ENCODE assay signal across 22 cellular contexts in genomic region chr2:38461470-38461869, GRCh38.
A peak's percentile ranks its signal among the peaks of the same experiment; 100 is the strongest.
DNase-seq lines count a peak whose midpoint lies in the region; ATAC-seq and TF ChIP-seq lines count a peak whose summit lies in the region.
"Had no signal": no experiment of that assay in that cellular context is flagged by ENCODE, and none has a peak within 500 bp of the region (broad histone marks: within the 10 kb centered on the region; RNA-seq: fewer than 3 reads in every experiment).

No MANE protein-coding gene starts in this region.

- H3K27me3 Mint-ChIP-seq in CD4-positive, alpha-beta memory T cell: peaks cover 2 to 9% of the 10 kb centered on the region in 2 donors

- no peak for TF ChIP-seq EP300 in transverse colon (IDR thresholded peaks at IDR 0.05; ENCODE audit: low read depth)

- H2AK9ac ChIP-seq in IMR-90 (replicated peaks; ENCODE audit: low read depth, low read length, poor library complexity): no peak overlapping the region

- no peak overlapping the region for H2BK20ac ChIP-seq in IMR-90 (ENCODE audit: low read depth, low read length)

- no peak overlapping the region for H3K23ac ChIP-seq in IMR-90 (ENCODE audit: low read depth, low read length)

- H2BK15ac ChIP-seq in IMR-90 (ENCODE audit: low read depth, low read length): no peak overlapping the region

- H3K4me1 Mint-ChIP-seq in CD4-positive, alpha-beta memory T cell: peaks cover 0 to 2% (median 0%) of the 10 kb centered on the region in 4 donors
- H3K4me1 Mint-ChIP-seq: CD4-positive, CD25-positive, alpha-beta regulatory T cell had no signal

- no peak overlapping the region for H3K18ac ChIP-seq in IMR-90 (ENCODE audit: low read depth, low read length)

- H3K9me3 Mint-ChIP-seq in CD4-positive, alpha-beta memory T cell: no peaks in the 10 kb centered on the region

- TF ChIP-seq RAD21 in IMR-90 (IDR thresholded peaks at IDR 0.05; ENCODE audit: low read length): no peak

- dilution Hi-C loops in IMR-90 (cut with HindIII; ENCODE audit: low sequenced_read_pairs, unreplicated experiment): no loop called here

- TF ChIP-seq CTCF in IMR-90 (conservative IDR thresholded peaks at IDR 0.05; ENCODE audit: low read depth, low read length): no peak
- TF ChIP-seq CTCF in VCaP (conservative IDR thresholded peaks at IDR 0.05): no peak
- TF ChIP-seq CTCF in transverse colon (IDR thresholded peaks at IDR 0.05): no peak

- 0 out of 2 replicates have a peak, but pooled peaks cover 4% of the 10 kb centered on the region for H4K20me1 ChIP-seq in IMR-90 (ENCODE audit: insufficient read depth, low read length)

- no TSS peak for BruUV-seq in IMR-90 (replicated peaks; lab: Mats Ljungman, UMichigan)

- 0 out of 2 replicates have a peak, but pooled peaks cover 3% of the 10 kb centered on the region for H3K9me1 ChIP-seq in IMR-90 (ENCODE audit: insufficient read depth, low read length)

- H2BK5ac ChIP-seq in IMR-90 (ENCODE audit: low read depth, low read length, poor library complexity, severe bottlenecking): no peak overlapping the region

- TF ChIP-seq POLR2A in IMR-90 (IDR thresholded peaks at IDR 0.05; ENCODE audit: low read depth, low read length): no peak
- no peak for TF ChIP-seq POLR2A in transverse colon (IDR thresholded peaks at IDR 0.05)

- no peaks in the 10 kb centered on the region for H3K36me3 Mint-ChIP-seq in CD4-positive, alpha-beta memory T cell

- H3K56ac ChIP-seq in IMR-90 (ENCODE audit: extremely low read depth, insufficient read depth, low read length): no peak overlapping the region

- H3K4me3 ChIP-seq in IMR-90 (ENCODE audit: insufficient read depth, low read depth, low read length): no peak overlapping the region
- no peak overlapping the region for H3K4me3 ChIP-seq in esophagus (ENCODE audit: low read depth in 1 of 2, low read length in 2 of 2)
- no peak overlapping the region for H3K4me3 ChIP-seq in transverse colon
- no peak overlapping the region for H3K4me3 ChIP-seq in CD4-positive, alpha-beta memory T cell (ENCODE audit: low read length in 2 of 2)
- H3K4me3 ChIP-seq: GM12878, HAP-1, MG63 had no signal

- WGBS in IMR-90 (ENCODE audit: extremely low coverage in 2 of 2, insufficient read length in 1 of 2), 2 experiments: no CpG with 5 or more reads among the region's 1 CpG
- 91 to 92% methylated on average over 1 of the region's 1 CpG for WGBS in esophagus, 2 donors
- 47 to 50% methylated on average over 1 of the region's 1 CpG for WGBS in transverse colon (ENCODE audit: low coverage in 1 of 2), 2 donors

- peaks cover 36% of the 10 kb centered on the region for H3K27me3 ChIP-seq in IMR-90 (ENCODE audit: control insufficient read depth, insufficient read depth, low read length)
- no peaks in the 10 kb centered on the region for H3K27me3 ChIP-seq in esophagus (ENCODE audit: control insufficient read depth in 1 of 2, insufficient read depth in 2 of 2, low read length in 2 of 2)
- no peaks in the 10 kb centered on the region for H3K27me3 ChIP-seq in transverse colon
- H3K27me3 ChIP-seq in CD4-positive, alpha-beta memory T cell (ENCODE audit: insufficient read depth, low read length): no peaks in the 10 kb centered on the region
- H3K27me3 ChIP-seq: BE2C had no signal

- H3K4ac ChIP-seq in IMR-90 (ENCODE audit: low read depth, low read length): no peak overlapping the region

- H3K27ac ChIP-seq in IMR-90 (ENCODE audit: insufficient read depth, low read length): no peak overlapping the region
- peak overlapping the region; percentile 47 for H3K27ac ChIP-seq in VCaP
- peak overlapping the region; percentile 43 to 91 for H3K27ac ChIP-seq in esophagus (ENCODE audit: low read depth in 2 of 2, low read length in 1 of 2)
- H3K27ac ChIP-seq in transverse colon: peak overlapping the region in 3 of 4 donors; percentile 66 to 79 (median 74)
- H3K27ac ChIP-seq in CD4-positive, alpha-beta memory T cell (ENCODE audit: low read depth, low read length): no peak overlapping the region

- POLR2A ChIA-PET in IMR-90 (lab: Charles Lee; ENCODE audit: unreplicated experiment): no interaction called here
- POLR2A ChIA-PET in CD4-positive, alpha-beta memory T cell (lab: Charles Lee; ENCODE audit: partially characterized antibody): no interaction called here

- H2AK5ac ChIP-seq in IMR-90 (ENCODE audit: low read depth, low read length): no peak overlapping the region

- no peak for DNase-seq in IMR-90
- DNase-seq in transverse colon: no peak
- no peak for DNase-seq in CD4-positive, alpha-beta memory T cell
- no peak for DNase-seq in iPS-NIHi11 (ENCODE audit: low spot score)
- DNase-seq in GM03348 (ENCODE audit: low spot score): no peak
- DNase-seq: ACHN; BE2C; CD4-positive, CD25-positive, alpha-beta regulatory T cell; DMS53; GOT3; NCI-H2029; NCI-H446; NCI-H524 treated with DMSO at 0.1 percent for 48 hours; NCI-H774; RPMI8226; SHP77 treated with DMSO at 0.1 percent for 48 hours had no signal

- H4K91ac ChIP-seq in IMR-90 (ENCODE audit: insufficient read depth, low read depth, low read length): no peak overlapping the region

- no peak overlapping the region for H3K4me2 ChIP-seq in IMR-90 (ENCODE audit: low read depth, low read length)

- CTCF ChIA-PET in IMR-90 (lab: Yijun Ruan, JAX): no interaction called here
- CTCF ChIA-PET in CD4-positive, alpha-beta memory T cell (lab: Charles Lee; ENCODE audit: partially characterized antibody): interaction anchor here (1.5 kb wide), 1 partner anchor 146 kb away, joined by 4 read pairs; no protein-coding TSS in a partner anchor

- no peak overlapping the region for H2BK120ac ChIP-seq in IMR-90 (ENCODE audit: low read depth, low read length)

- no peaks in the 10 kb centered on the region for H3K36me3 ChIP-seq in IMR-90 (ENCODE audit: control insufficient read depth, insufficient read depth, low read length)
- no peaks in the 10 kb centered on the region for H3K36me3 ChIP-seq in esophagus (ENCODE audit: control insufficient read depth in 2 of 2, insufficient read depth in 2 of 2, low read length in 1 of 2)
- H3K36me3 ChIP-seq in transverse colon: no peaks in the 10 kb centered on the region
- no peaks in the 10 kb centered on the region for H3K36me3 ChIP-seq in CD4-positive, alpha-beta memory T cell (ENCODE audit: insufficient read depth, low read length)
- H3K36me3 ChIP-seq: BE2C, HAP-1, MG63 had no signal

- H2AFZ ChIP-seq in IMR-90 (replicated peaks; ENCODE audit: low read length, poor library complexity): no peak overlapping the region

- no peak overlapping the region for H3K9ac ChIP-seq in IMR-90 (ENCODE audit: low read depth, low read length)

- no peak overlapping the region for H4K5ac ChIP-seq in IMR-90 (ENCODE audit: low read depth, low read length)

- peaks cover 3% of the 10 kb centered on the region; the same call in 1 of the 2 replicates for H3K4me1 ChIP-seq in IMR-90 (ENCODE audit: control insufficient read depth, insufficient read depth, low read length)
- H3K4me1 ChIP-seq in esophagus (ENCODE audit: control insufficient read depth in 2 of 2, insufficient read depth in 2 of 2, low read length in 1 of 2): peaks cover 0 to 5% of the 10 kb centered on the region in 2 donors
- H3K4me1 ChIP-seq in transverse colon: peaks cover 5 to 47% (median 18%) of the 10 kb centered on the region in 4 donors
- no peaks in the 10 kb centered on the region for H3K4me1 ChIP-seq in CD4-positive, alpha-beta memory T cell (ENCODE audit: insufficient read depth, low read length)
- H3K4me1 ChIP-seq: BE2C, HAP-1 had no signal

- intact Hi-C loops in IMR-90 (cut with micrococcal nuclease) (no loop called here), transverse colon (cut with DNase I; ENCODE audit: low total_unique reads) (no loop called here)
- intact Hi-C loops in CD4-positive, alpha-beta memory T cell (cut with micrococcal nuclease): no loop called here

- in situ Hi-C loops in IMR-90 (cut with MboI; ENCODE audit: low sequenced_read_pairs) (no loop called here), transverse colon (cut with MboI; ENCODE audit: low pct_ligation_motif_present in 1 of 4, low pct_unique_long_range_greater_than_20kb in 1 of 4, low sequenced_read_pairs in 3 of 4) (no loop called here)

- no peaks in the 10 kb centered on the region for H3K79me1 ChIP-seq in IMR-90 (ENCODE audit: low read depth in 1 of 2, low read length in 2 of 2)

- H3K14ac ChIP-seq in IMR-90 (replicated peaks; ENCODE audit: low read depth, low read length): no peak overlapping the region

- no peak for ATAC-seq in IMR-90 (ENCODE audit: low read depth)
- no peak for ATAC-seq in HG03039 (IDR thresholded peaks at IDR 0.05; ENCODE audit: unreplicated experiment)
- ATAC-seq: GM12878 had no signal

- H3K27ac Mint-ChIP-seq in CD4-positive, alpha-beta memory T cell: no peak overlapping the region
- H3K27ac Mint-ChIP-seq: CD4-positive, CD25-positive, alpha-beta regulatory T cell had no signal

- H3K9me3 ChIP-seq in IMR-90 (ENCODE audit: control insufficient read depth, insufficient read depth, low read length) (no peaks in the 10 kb centered on the region), esophagus (ENCODE audit: control insufficient read depth in 2 of 2, insufficient read depth in 1 of 2, low read depth in 1 of 2, low read length in 1 of 2) (peaks cover 0 to 2% of the 10 kb centered on the region in 2 donors), transverse colon (no peaks in the 10 kb centered on the region)
- H3K9me3 ChIP-seq in CD4-positive, alpha-beta memory T cell (ENCODE audit: control insufficient read depth in 1 of 2, low read length in 2 of 2): no peaks in the 10 kb centered on the region
- H3K9me3 ChIP-seq: BE2C, HAP-1, MG63 had no signal

- no peak overlapping the region for H4K8ac ChIP-seq in IMR-90 (ENCODE audit: low read depth in 2 of 2, low read length in 2 of 2)

- no peak overlapping the region for H3K4me3 Mint-ChIP-seq in CD4-positive, alpha-beta memory T cell
- H3K4me3 Mint-ChIP-seq: CD4-positive, CD25-positive, alpha-beta regulatory T cell had no signal

TF ChIP-seq in IMR-90, 13 proteins besides CTCF, POLR2A, EP300 and RAD21:
- TF ChIP-seq ELK1 (IDR thresholded peaks at IDR 0.05; ENCODE audit: borderline replicate concordance, low read depth, low read length) (no peak), BHLHE40 (IDR thresholded peaks at IDR 0.05; ENCODE audit: low read depth, low read length) (no peak), CEBPB (IDR thresholded peaks at IDR 0.05; ENCODE audit: low read depth, low read length) (peak; percentile 36; the same call in 1 of the 2 replicates), MXI1 (IDR thresholded peaks at IDR 0.05; ENCODE audit: borderline replicate concordance, low read depth, low read length) (no peak)

Comparison
In these comparisons a context has a peak if more than half of its experiments do, and no peak if none do; other contexts are left out.
1. H3K27ac ChIP-seq: peak in VCaP (single experiment), esophagus (2 of 2) and transverse colon (3 of 4); none in IMR-90 (single experiment) and CD4-positive, alpha-beta memory T cell (single experiment).